ENCODE assay signal across 1 cellular context in genomic region chr10:7687228-7687907, GRCh38.
TF ChIP-seq lines count a peak whose summit lies in the region.

No MANE protein-coding gene starts in this region.

TF ChIP-seq in HEK293, 187 proteins besides CTCF, POLR2A, EP300 and RAD21 (continued from another document):
- TF ChIP-seq ZNF2 (tag by site-specific recombination; IDR thresholded peaks at IDR 0.05) (0 out of 2 replicates have a peak, but pooled peaks have one; percentile 33), ZNF654 (tag by site-specific recombination; IDR thresholded peaks at IDR 0.05; ENCODE audit: low read depth) (peak; percentile 97), ZBTB44 (tag by site-specific recombination; IDR thresholded peaks at IDR 0.05) (peak; percentile 17; the same call in 1 of the 2 replicates), SP2 (tag by site-specific recombination; IDR thresholded peaks at IDR 0.05) (no peak), SP7 (tag by site-specific recombination; IDR thresholded peaks at IDR 0.05) (0 out of 2 replicates have a peak, but pooled peaks have one; percentile 11), ZNF266 (tag by site-specific recombination; IDR thresholded peaks at IDR 0.05; ENCODE audit: low read depth) (no peak), ZNF155 (tag by site-specific recombination; IDR thresholded peaks at IDR 0.05) (no peak), ZNF837 (tag by site-specific recombination; IDR thresholded peaks at IDR 0.05) (no peak), HOXA7 (CRISPR knock-in tag; IDR thresholded peaks at IDR 0.05; ENCODE audit: borderline replicate concordance) (no peak)
TF ChIP-seq in HEK293: peak in this region for 13.
